In genomic region chr9:136255166-136255538, GRCh38 we compare ENCODE assay signal across 1 cellular context.
A peak's percentile ranks its signal among the peaks of the same experiment; 100 is the strongest.
TF ChIP-seq lines count a peak whose summit lies in the region.

No MANE protein-coding gene starts in this region.

TF ChIP-seq in IMR-90, 13 proteins besides CTCF, POLR2A, EP300 and RAD21:
- TF ChIP-seq FOS (IDR thresholded peaks at IDR 0.05; ENCODE audit: low read depth, low read length) = 0 out of 2 replicates have a peak, but pooled peaks have one; percentile 38
- no peak for TF ChIP-seq CHD1 (IDR thresholded peaks at IDR 0.05; ENCODE audit: low read depth, low read length)
